Comparison of ENCODE assay signal across 1 cellular context in genomic region chr6:41000248-41000647, GRCh38.
TF ChIP-seq lines count a peak whose summit lies in the region.

No MANE protein-coding gene starts in this region.

TF ChIP-seq in K562, 482 proteins besides CTCF, POLR2A, EP300 and RAD21:
- TF ChIP-seq USF1 (CRISPR knock-in tag; IDR thresholded peaks at IDR 0.05), result peak; percentile 52; the same call in 1 of the 2 replicates
- no peak for TF ChIP-seq BCL6 (CRISPR knock-in tag; IDR thresholded peaks at IDR 0.05)
- TF ChIP-seq USF2 (CRISPR knock-in tag; IDR thresholded peaks at IDR 0.05), result peak; percentile 49
